In genomic region chr2:102226612-102227351, GRCh38 we compare ENCODE assay signal across 9 cellular contexts. TPM values are rescaled to one million over a fixed set of nuclear protein-coding genes. Genes with fewer than 3 reads are reported as not detected.
DNase-seq lines count a peak whose midpoint lies in the region; ATAC-seq, FAIRE-seq and TF ChIP-seq lines count a peak whose summit lies in the region.
"Had no signal": no experiment of that assay in that cellular context is flagged by ENCODE, and none has a peak within 500 bp of the region (broad histone marks: within the 10 kb centered on the region; RNA-seq: fewer than 3 reads in every experiment).

No MANE protein-coding gene starts in this region.

- peak overlapping the region; percentile 37 to 86 for H4K8ac ChIP-seq in IMR-90 (ENCODE audit: low read depth in 2 of 2, low read length in 2 of 2)

- H3K9me3 ChIP-seq in IMR-90 (ENCODE audit: control insufficient read depth, insufficient read depth, low read length) (no peaks in the 10 kb centered on the region), WERI-Rb-1 (ENCODE audit: severe bottlenecking) (no peaks in the 10 kb centered on the region)

- in situ Hi-C loops in IMR-90 (cut with MboI; ENCODE audit: low sequenced_read_pairs), result no loop called here

- CTCF ChIA-PET in IMR-90 (lab: Yijun Ruan, JAX), result interaction anchor here (1.4 kb wide), 1 partner anchor 14 kb away, joined by 4 read pairs; no protein-coding TSS in a partner anchor

- no peak for TF ChIP-seq RAD21 in IMR-90 (IDR thresholded peaks at IDR 0.05; ENCODE audit: low read length)

- H3K56ac ChIP-seq in IMR-90 (ENCODE audit: extremely low read depth, insufficient read depth, low read length), result peak overlapping the region; percentile 72

- H3K79me1 ChIP-seq in IMR-90 (ENCODE audit: low read depth in 1 of 2, low read length in 2 of 2), result no peaks in the 10 kb centered on the region

- peak overlapping the region; percentile 86 for H2AFZ ChIP-seq in IMR-90 (replicated peaks; ENCODE audit: low read length, poor library complexity)

- dilution Hi-C loops in IMR-90 (cut with HindIII; ENCODE audit: low sequenced_read_pairs, unreplicated experiment), result no loop called here

- TF ChIP-seq CTCF in IMR-90 (conservative IDR thresholded peaks at IDR 0.05; ENCODE audit: low read depth, low read length), result no peak
- TF ChIP-seq CTCF in WERI-Rb-1 (IDR thresholded peaks at IDR 0.05; ENCODE audit: low read depth, low read length), result no peak

- H2BK15ac ChIP-seq in IMR-90 (ENCODE audit: low read depth, low read length), result peak overlapping the region; percentile 70; the same call in 2 of the 3 replicates

- POLR2A ChIA-PET in IMR-90 (lab: Charles Lee; ENCODE audit: unreplicated experiment), result no interaction called here

- peaks cover 12% of the 10 kb centered on the region for H3K9me1 ChIP-seq in IMR-90 (ENCODE audit: insufficient read depth, low read length)

- DNase-seq in IMR-90 (peak; percentile 30), hippocampal formation (lab: John Stamatoyannopoulos, UW) (peak; percentile 52 to 53), urothelium cell line (ENCODE audit: low spot score) (no peak), WERI-Rb-1 (no peak)
- DNase-seq: NCI-H2107 had no signal

- H4K20me1 ChIP-seq in IMR-90 (ENCODE audit: insufficient read depth, low read length), result no peaks in the 10 kb centered on the region

- peak overlapping the region; percentile 93 for H3K27ac Mint-ChIP-seq in activated naive CD8-positive, alpha-beta T cell
- peak overlapping the region; percentile 64 for H3K27ac Mint-ChIP-seq in stimulated activated memory B cell treated with anti-CD40 and anti-IgM and Interleukin-4, amounts not matched to agents 10 μg/mL and 1 μg/mL and 100 μg/mL, for 72 hours

- peak overlapping the region; percentile 26 for H3K9ac ChIP-seq in IMR-90 (ENCODE audit: low read depth, low read length)

- H4K5ac ChIP-seq in IMR-90 (ENCODE audit: low read depth, low read length), result peak overlapping the region; percentile 76

- peak overlapping the region; percentile 83; the same call in 1 of the 2 replicates for H3K23ac ChIP-seq in IMR-90 (ENCODE audit: low read depth, low read length)

- peaks cover 36% of the 10 kb centered on the region for H3K4me1 Mint-ChIP-seq in activated naive CD8-positive, alpha-beta T cell (ENCODE audit: low read depth)
- H3K4me1 Mint-ChIP-seq in stimulated activated memory B cell treated with anti-CD40 and anti-IgM and Interleukin-4, amounts not matched to agents 10 μg/mL and 1 μg/mL and 100 μg/mL, for 72 hours, result peaks cover 42% of the 10 kb centered on the region

- H3K27ac ChIP-seq in IMR-90 (ENCODE audit: insufficient read depth, low read length) (peak overlapping the region; percentile 69), WERI-Rb-1 (no peak overlapping the region)

- H3K4me3 Mint-ChIP-seq in activated naive CD8-positive, alpha-beta T cell, result peak overlapping the region; percentile 42
- no peak overlapping the region for H3K4me3 Mint-ChIP-seq in stimulated activated memory B cell treated with anti-CD40 and anti-IgM and Interleukin-4, amounts not matched to agents 10 μg/mL and 1 μg/mL and 100 μg/mL, for 72 hours

- H3K4me2 ChIP-seq in IMR-90 (ENCODE audit: low read depth, low read length), result 0 out of 2 replicates have a peak overlapping the region, but pooled peaks have one; percentile 12

- H3K14ac ChIP-seq in IMR-90 (replicated peaks; ENCODE audit: low read depth, low read length), result peak overlapping the region; percentile 85

- peak overlapping the region; percentile 81 for H2BK5ac ChIP-seq in IMR-90 (ENCODE audit: low read depth, low read length, poor library complexity, severe bottlenecking)

- H3K4me3 ChIP-seq in IMR-90 (ENCODE audit: insufficient read depth, low read depth, low read length) (no peak overlapping the region), WERI-Rb-1 (ENCODE audit: low read depth, low read length) (no peak overlapping the region)

- peak overlapping the region; percentile 84 for H3K4ac ChIP-seq in IMR-90 (ENCODE audit: low read depth, low read length)

- no peaks in the 10 kb centered on the region for H3K27me3 ChIP-seq in IMR-90 (ENCODE audit: control insufficient read depth, insufficient read depth, low read length)
- H3K27me3 ChIP-seq in WERI-Rb-1 (ENCODE audit: insufficient read depth, low read depth, severe bottlenecking), result peaks cover 85% of the 10 kb centered on the region

- peaks cover 2% of the 10 kb centered on the region for H3K36me3 Mint-ChIP-seq in activated naive CD8-positive, alpha-beta T cell
- no peaks in the 10 kb centered on the region for H3K36me3 Mint-ChIP-seq in stimulated activated memory B cell treated with anti-CD40 and anti-IgM and Interleukin-4, amounts not matched to agents 10 μg/mL and 1 μg/mL and 100 μg/mL, for 72 hours

- H3K27me3 Mint-ChIP-seq in activated naive CD8-positive, alpha-beta T cell, result no peaks in the 10 kb centered on the region
- H3K27me3 Mint-ChIP-seq in stimulated activated memory B cell treated with anti-CD40 and anti-IgM and Interleukin-4, amounts not matched to agents 10 μg/mL and 1 μg/mL and 100 μg/mL, for 72 hours, result peaks cover 4% of the 10 kb centered on the region

- FAIRE-seq in urothelium cell line (lab: Jason Lieb, UNC), result no peak

- peak overlapping the region; percentile 85 for H4K91ac ChIP-seq in IMR-90 (ENCODE audit: insufficient read depth, low read depth, low read length)

- intact Hi-C loops in IMR-90 (cut with micrococcal nuclease), result no loop called here

- peak overlapping the region; percentile 80 for H2AK9ac ChIP-seq in IMR-90 (replicated peaks; ENCODE audit: low read depth, low read length, poor library complexity)

- no TSS peak for BruUV-seq in IMR-90 (replicated peaks; lab: Mats Ljungman, UMichigan)

- H2BK20ac ChIP-seq in IMR-90 (ENCODE audit: low read depth, low read length), result peak overlapping the region; percentile 87

- no peaks in the 10 kb centered on the region for H3K36me3 ChIP-seq in IMR-90 (ENCODE audit: control insufficient read depth, insufficient read depth, low read length)
- H3K36me3 ChIP-seq in WERI-Rb-1, result no peaks in the 10 kb centered on the region

- ATAC-seq in IMR-90 (ENCODE audit: low read depth) (no peak), GM21619 (IDR thresholded peaks at IDR 0.05; ENCODE audit: unreplicated experiment) (no peak), HG03460 (IDR thresholded peaks at IDR 0.05; ENCODE audit: unreplicated experiment) (no peak)
- ATAC-seq in stimulated activated memory B cell treated with anti-CD40 and anti-IgM and Interleukin-4, amounts not matched to agents 10 μg/mL and 1 μg/mL and 100 μg/mL, for 72 hours, result no peak

- peak overlapping the region; percentile 88 for H3K18ac ChIP-seq in IMR-90 (ENCODE audit: low read depth, low read length)

- no peaks in the 10 kb centered on the region for H3K9me3 Mint-ChIP-seq in activated naive CD8-positive, alpha-beta T cell (ENCODE audit: low read depth)
- no peaks in the 10 kb centered on the region for H3K9me3 Mint-ChIP-seq in stimulated activated memory B cell treated with anti-CD40 and anti-IgM and Interleukin-4, amounts not matched to agents 10 μg/mL and 1 μg/mL and 100 μg/mL, for 72 hours

- H3K4me1 ChIP-seq in IMR-90 (ENCODE audit: control insufficient read depth, insufficient read depth, low read length), result peaks cover 13% of the 10 kb centered on the region

- H2BK120ac ChIP-seq in IMR-90 (ENCODE audit: low read depth, low read length), result peak overlapping the region; percentile 90

- TF ChIP-seq POLR2A in IMR-90 (IDR thresholded peaks at IDR 0.05; ENCODE audit: low read depth, low read length), result peak; percentile 36; the same call in 1 of the 2 replicates

- H2AK5ac ChIP-seq in IMR-90 (ENCODE audit: low read depth, low read length), result peak overlapping the region; percentile 72

- 92 to 100% methylated on average over 2 of the region's 6 CpGs for WGBS in IMR-90 (ENCODE audit: extremely low coverage in 2 of 2, insufficient read length in 1 of 2), 2 experiments

TF ChIP-seq in IMR-90, 13 proteins besides CTCF, POLR2A, EP300 and RAD21:
- TF ChIP-seq FOS (IDR thresholded peaks at IDR 0.05; ENCODE audit: low read depth, low read length), result no peak
- no peak for TF ChIP-seq MAFK (IDR thresholded peaks at IDR 0.05; ENCODE audit: low read depth, low read length)
- TF ChIP-seq CEBPB (IDR thresholded peaks at IDR 0.05; ENCODE audit: low read depth, low read length), result no peak
- no peak for TF ChIP-seq ELK1 (IDR thresholded peaks at IDR 0.05; ENCODE audit: borderline replicate concordance, low read depth, low read length)
- no peak for TF ChIP-seq BHLHE40 (IDR thresholded peaks at IDR 0.05; ENCODE audit: low read depth, low read length)
- TF ChIP-seq MXI1 (IDR thresholded peaks at IDR 0.05; ENCODE audit: borderline replicate concordance, low read depth, low read length), result no peak
TF ChIP-seq in IMR-90: peak in this region for 0.

RNA-seq across cellular contexts. Expression of gene IL1RL2, which starts 40.0 kb away (rescaled TPM):
- 0.28 and 0.36 TPM in 2 replicates for total RNA-seq in IMR-90 (2012; rRNA removed)
- 0.09 and 0.26 TPM in 2 replicates for polyA plus RNA-seq in IMR-90 (2012; rRNA removed)
- 0.03 and 0.08 TPM in 2 replicates for polyA plus RNA-seq in IMR-90 (2012; cell fraction: cytosol; rRNA removed)
- 0.18 and 0.71 TPM in 2 replicates for polyA plus RNA-seq in IMR-90 (2012; cell fraction: nucleus; rRNA removed; ENCODE audit: low replicate concordance)

Comparison
In these comparisons a context has a peak if more than half of its experiments do, and no peak if none do; other contexts are left out.
1. DNase-seq: peak in IMR-90 (single experiment) and hippocampal formation (2 of 2); none in urothelium cell line (single experiment) and WERI-Rb-1 (single experiment).